Comparison of ENCODE assay signal across 1 cellular context in the genomic region with DNA sequence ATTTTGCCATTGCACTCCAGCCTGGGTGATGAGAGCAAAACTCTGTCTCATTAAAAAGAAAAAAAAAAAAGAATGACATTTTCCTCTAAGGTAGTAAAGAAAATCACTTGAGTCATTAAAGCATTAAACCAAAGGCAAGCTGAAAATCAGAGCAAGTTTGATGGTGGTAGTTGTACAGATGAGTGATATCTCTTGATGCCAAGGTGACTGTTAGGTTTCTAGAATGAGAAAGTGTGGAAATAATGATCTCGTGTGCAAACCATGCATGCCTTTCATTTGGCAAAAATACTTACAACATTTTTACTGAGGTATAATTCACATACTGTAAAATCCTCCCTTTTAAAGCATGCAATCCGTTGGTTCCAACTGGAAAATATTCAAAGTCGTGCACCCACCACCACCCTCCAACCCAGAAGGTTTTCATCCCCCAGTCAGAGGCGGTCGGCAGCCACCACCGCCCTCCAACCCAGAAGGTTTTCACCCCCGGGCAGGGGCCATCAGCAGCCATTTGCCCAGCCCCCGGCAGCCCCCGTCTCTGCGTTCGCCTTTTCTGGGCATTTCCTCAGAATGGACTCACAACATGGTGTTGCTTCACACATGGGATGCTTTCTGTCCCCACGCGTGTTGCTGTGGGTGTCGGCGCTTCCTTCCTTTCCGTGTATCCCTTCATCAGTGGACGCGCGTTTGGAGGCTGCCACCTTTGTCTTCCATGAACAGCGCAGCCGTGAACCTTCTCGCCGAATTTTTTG.
TF ChIP-seq lines count a peak whose summit lies in the region.

No MANE protein-coding gene starts in this region.

TF ChIP-seq in WTC11, 78 proteins besides CTCF, POLR2A, EP300 and RAD21 (continued from another document):
- TF ChIP-seq, protein P1, sequence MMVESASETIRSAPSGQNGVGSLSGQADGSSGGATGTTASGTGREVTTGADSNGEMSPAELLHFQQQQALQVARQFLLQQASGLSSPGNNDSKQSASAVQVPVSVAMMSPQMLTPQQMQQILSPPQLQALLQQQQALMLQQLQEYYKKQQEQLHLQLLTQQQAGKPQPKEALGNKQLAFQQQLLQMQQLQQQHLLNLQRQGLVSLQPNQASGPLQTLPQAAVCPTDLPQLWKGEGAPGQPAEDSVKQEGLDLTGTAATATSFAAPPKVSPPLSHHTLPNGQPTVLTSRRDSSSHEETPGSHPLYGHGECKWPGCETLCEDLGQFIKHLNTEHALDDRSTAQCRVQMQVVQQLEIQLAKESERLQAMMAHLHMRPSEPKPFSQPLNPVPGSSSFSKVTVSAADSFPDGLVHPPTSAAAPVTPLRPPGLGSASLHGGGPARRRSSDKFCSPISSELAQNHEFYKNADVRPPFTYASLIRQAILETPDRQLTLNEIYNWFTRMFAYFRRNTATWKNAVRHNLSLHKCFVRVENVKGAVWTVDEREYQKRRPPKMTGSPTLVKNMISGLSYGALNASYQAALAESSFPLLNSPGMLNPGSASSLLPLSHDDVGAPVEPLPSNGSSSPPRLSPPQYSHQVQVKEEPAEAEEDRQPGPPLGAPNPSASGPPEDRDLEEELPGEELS (CRISPR knock-in tag; IDR thresholded peaks at IDR 0.05) = no peak
- TF ChIP-seq, protein P2, sequence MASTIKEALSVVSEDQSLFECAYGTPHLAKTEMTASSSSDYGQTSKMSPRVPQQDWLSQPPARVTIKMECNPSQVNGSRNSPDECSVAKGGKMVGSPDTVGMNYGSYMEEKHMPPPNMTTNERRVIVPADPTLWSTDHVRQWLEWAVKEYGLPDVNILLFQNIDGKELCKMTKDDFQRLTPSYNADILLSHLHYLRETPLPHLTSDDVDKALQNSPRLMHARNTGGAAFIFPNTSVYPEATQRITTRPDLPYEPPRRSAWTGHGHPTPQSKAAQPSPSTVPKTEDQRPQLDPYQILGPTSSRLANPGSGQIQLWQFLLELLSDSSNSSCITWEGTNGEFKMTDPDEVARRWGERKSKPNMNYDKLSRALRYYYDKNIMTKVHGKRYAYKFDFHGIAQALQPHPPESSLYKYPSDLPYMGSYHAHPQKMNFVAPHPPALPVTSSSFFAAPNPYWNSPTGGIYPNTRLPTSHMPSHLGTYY (CRISPR knock-in tag; IDR thresholded peaks at IDR 0.05) = no peak
- TF ChIP-seq, protein P3, sequence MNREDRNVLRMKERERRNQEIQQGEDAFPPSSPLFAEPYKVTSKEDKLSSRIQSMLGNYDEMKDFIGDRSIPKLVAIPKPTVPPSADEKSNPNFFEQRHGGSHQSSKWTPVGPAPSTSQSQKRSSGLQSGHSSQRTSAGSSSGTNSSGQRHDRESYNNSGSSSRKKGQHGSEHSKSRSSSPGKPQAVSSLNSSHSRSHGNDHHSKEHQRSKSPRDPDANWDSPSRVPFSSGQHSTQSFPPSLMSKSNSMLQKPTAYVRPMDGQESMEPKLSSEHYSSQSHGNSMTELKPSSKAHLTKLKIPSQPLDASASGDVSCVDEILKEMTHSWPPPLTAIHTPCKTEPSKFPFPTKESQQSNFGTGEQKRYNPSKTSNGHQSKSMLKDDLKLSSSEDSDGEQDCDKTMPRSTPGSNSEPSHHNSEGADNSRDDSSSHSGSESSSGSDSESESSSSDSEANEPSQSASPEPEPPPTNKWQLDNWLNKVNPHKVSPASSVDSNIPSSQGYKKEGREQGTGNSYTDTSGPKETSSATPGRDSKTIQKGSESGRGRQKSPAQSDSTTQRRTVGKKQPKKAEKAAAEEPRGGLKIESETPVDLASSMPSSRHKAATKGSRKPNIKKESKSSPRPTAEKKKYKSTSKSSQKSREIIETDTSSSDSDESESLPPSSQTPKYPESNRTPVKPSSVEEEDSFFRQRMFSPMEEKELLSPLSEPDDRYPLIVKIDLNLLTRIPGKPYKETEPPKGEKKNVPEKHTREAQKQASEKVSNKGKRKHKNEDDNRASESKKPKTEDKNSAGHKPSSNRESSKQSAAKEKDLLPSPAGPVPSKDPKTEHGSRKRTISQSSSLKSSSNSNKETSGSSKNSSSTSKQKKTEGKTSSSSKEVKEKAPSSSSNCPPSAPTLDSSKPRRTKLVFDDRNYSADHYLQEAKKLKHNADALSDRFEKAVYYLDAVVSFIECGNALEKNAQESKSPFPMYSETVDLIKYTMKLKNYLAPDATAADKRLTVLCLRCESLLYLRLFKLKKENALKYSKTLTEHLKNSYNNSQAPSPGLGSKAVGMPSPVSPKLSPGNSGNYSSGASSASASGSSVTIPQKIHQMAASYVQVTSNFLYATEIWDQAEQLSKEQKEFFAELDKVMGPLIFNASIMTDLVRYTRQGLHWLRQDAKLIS (CRISPR knock-in tag; IDR thresholded peaks at IDR 0.05; ENCODE audit: borderline replicate concordance) = no peak
- TF ChIP-seq, protein P4, sequence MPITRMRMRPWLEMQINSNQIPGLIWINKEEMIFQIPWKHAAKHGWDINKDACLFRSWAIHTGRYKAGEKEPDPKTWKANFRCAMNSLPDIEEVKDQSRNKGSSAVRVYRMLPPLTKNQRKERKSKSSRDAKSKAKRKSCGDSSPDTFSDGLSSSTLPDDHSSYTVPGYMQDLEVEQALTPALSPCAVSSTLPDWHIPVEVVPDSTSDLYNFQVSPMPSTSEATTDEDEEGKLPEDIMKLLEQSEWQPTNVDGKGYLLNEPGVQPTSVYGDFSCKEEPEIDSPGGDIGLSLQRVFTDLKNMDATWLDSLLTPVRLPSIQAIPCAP (CRISPR knock-in tag; IDR thresholded peaks at IDR 0.05) = no peak
- TF ChIP-seq NR1H2 (CRISPR knock-in tag; IDR thresholded peaks at IDR 0.05) = no peak
- TF ChIP-seq, protein P5, sequence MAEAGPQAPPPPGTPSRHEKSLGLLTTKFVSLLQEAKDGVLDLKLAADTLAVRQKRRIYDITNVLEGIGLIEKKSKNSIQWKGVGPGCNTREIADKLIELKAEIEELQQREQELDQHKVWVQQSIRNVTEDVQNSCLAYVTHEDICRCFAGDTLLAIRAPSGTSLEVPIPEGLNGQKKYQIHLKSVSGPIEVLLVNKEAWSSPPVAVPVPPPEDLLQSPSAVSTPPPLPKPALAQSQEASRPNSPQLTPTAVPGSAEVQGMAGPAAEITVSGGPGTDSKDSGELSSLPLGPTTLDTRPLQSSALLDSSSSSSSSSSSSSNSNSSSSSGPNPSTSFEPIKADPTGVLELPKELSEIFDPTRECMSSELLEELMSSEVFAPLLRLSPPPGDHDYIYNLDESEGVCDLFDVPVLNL (CRISPR knock-in tag; IDR thresholded peaks at IDR 0.05; ENCODE audit: borderline replicate concordance, low read depth) = no peak
